ENCODE assay signal across 24 cellular contexts in genomic region chr15:73022156-73022555, GRCh38. TPM values are rescaled to one million over a fixed set of nuclear protein-coding genes. Genes with fewer than 3 reads are reported as not detected.
DNase-seq lines count a peak whose midpoint lies in the region; ATAC-seq and TF ChIP-seq lines count a peak whose summit lies in the region.
"Had no signal": no experiment of that assay in that cellular context is flagged by ENCODE, and none has a peak within 500 bp of the region (broad histone marks: within the 10 kb centered on the region; RNA-seq: fewer than 3 reads in every experiment).

No MANE protein-coding gene starts in this region.

- no peaks in the 10 kb centered on the region for H3K27me3 ChIP-seq in endocrine pancreas (ENCODE audit: control insufficient read depth, insufficient read depth, low read length)
- peaks cover 0 to 58% (median 44%) of the 10 kb centered on the region in 7 donors for H3K27me3 ChIP-seq in heart right ventricle
- H3K27me3 ChIP-seq: esophagus muscularis mucosa, testis had no signal

- no peak overlapping the region for H3K27ac ChIP-seq in heart right ventricle
- H3K27ac ChIP-seq: esophagus muscularis mucosa, KMS-11, testis had no signal

- DNase-seq in SK-N-DZ (ENCODE audit: low spot score) (peak; percentile 22), nephron progenitor cell (no peak), dedifferentiated amniotic fluid mesenchymal stem cell (ENCODE audit: extremely low spot score) (no peak), heart right ventricle (no peak), SHP77 treated with DMSO at 0.1 percent for 48 hours (lab: John Stamatoyannopoulos, UW) (no peak)
- DNase-seq in activated CD8-positive, alpha-beta T cell treated with anti-CD3 and anti-CD28 coated beads, Interleukin-2, amount 10 ng/mL, durations not matched to agents 7 days and 5 days = no peak
- DNase-seq: activated CD4-positive, alpha-beta T cell treated with anti-CD3 and anti-CD28 coated beads for 4 hours; activated naive CD4-positive, alpha-beta T cell treated with anti-CD3 and anti-CD28 coated beads for 36 hours; activated T-cell treated with anti-CD3 and anti-CD28 coated beads, Interleukin-2, amount 50 U/mL, for 72 hours; amniotic stem cell; CD4-positive, alpha-beta T cell; central memory CD4-positive, alpha-beta T cell; effector CD8-positive, alpha-beta T cell; HCEC 1CT; left cardiac atrium; mesendoderm; naive thymus-derived CD4-positive, alpha-beta T cell; NCI-H345; Right ventricle myocardium superior; testis had no signal

- CTCF ChIA-PET in activated CD8-positive, alpha-beta T cell treated with anti-CD3 and anti-CD28 coated beads, Interleukin-2, amount 10 ng/mL, durations not matched to agents 7 days and 5 days (lab: Charles Lee) = no interaction called here

- no peak overlapping the region for H3K4me3 Mint-ChIP-seq in nephron progenitor cell
- H3K4me3 Mint-ChIP-seq in activated CD8-positive, alpha-beta T cell treated with anti-CD3 and anti-CD28 coated beads, Interleukin-2, amount 10 ng/mL, durations not matched to agents 7 days and 5 days = no peak overlapping the region
- H3K4me3 Mint-ChIP-seq: activated naive CD4-positive, alpha-beta T cell treated with anti-CD3 and anti-CD28 coated beads for 36 hours; activated T-cell treated with anti-CD3 and anti-CD28 coated beads, Interleukin-2, amount 50 U/mL, for 72 hours; CD4-positive, alpha-beta T cell; naive thymus-derived CD4-positive, alpha-beta T cell; stimulated activated memory B cell treated with anti-CD40 and anti-IgM and Interleukin-4, amounts not matched to agents 10 μg/mL and 1 μg/mL and 100 μg/mL, for 72 hours had no signal

- H3K36me3 ChIP-seq in endocrine pancreas (ENCODE audit: control insufficient read depth, insufficient read depth, low read length) (no peaks in the 10 kb centered on the region), heart right ventricle (no peaks in the 10 kb centered on the region)
- H3K36me3 ChIP-seq: esophagus muscularis mucosa had no signal

- H3K9me3 Mint-ChIP-seq in nephron progenitor cell = no peaks in the 10 kb centered on the region
- no peaks in the 10 kb centered on the region for H3K9me3 Mint-ChIP-seq in activated CD8-positive, alpha-beta T cell treated with anti-CD3 and anti-CD28 coated beads, Interleukin-2, amount 10 ng/mL, durations not matched to agents 7 days and 5 days (ENCODE audit: insufficient read depth)
- H3K9me3 Mint-ChIP-seq: activated naive CD4-positive, alpha-beta T cell treated with anti-CD3 and anti-CD28 coated beads for 36 hours; activated T-cell treated with anti-CD3 and anti-CD28 coated beads, Interleukin-2, amount 50 U/mL, for 72 hours; CD4-positive, alpha-beta T cell; naive thymus-derived CD4-positive, alpha-beta T cell; stimulated activated memory B cell treated with anti-CD40 and anti-IgM and Interleukin-4, amounts not matched to agents 10 μg/mL and 1 μg/mL and 100 μg/mL, for 72 hours had no signal

- peaks cover 13% of the 10 kb centered on the region for H3K27me3 Mint-ChIP-seq in nephron progenitor cell (ENCODE audit: low read depth, poor library complexity)
- H3K27me3 Mint-ChIP-seq in activated CD8-positive, alpha-beta T cell treated with anti-CD3 and anti-CD28 coated beads, Interleukin-2, amount 10 ng/mL, durations not matched to agents 7 days and 5 days (ENCODE audit: low read depth) = peaks cover 26% of the 10 kb centered on the region

- peaks cover 27% of the 10 kb centered on the region for H3K4me1 Mint-ChIP-seq in nephron progenitor cell
- no peaks in the 10 kb centered on the region for H3K4me1 Mint-ChIP-seq in activated CD8-positive, alpha-beta T cell treated with anti-CD3 and anti-CD28 coated beads, Interleukin-2, amount 10 ng/mL, durations not matched to agents 7 days and 5 days (ENCODE audit: low read depth)
- H3K4me1 Mint-ChIP-seq: naive thymus-derived CD4-positive, alpha-beta T cell; stimulated activated memory B cell treated with anti-CD40 and anti-IgM and Interleukin-4, amounts not matched to agents 10 μg/mL and 1 μg/mL and 100 μg/mL, for 72 hours had no signal

- ATAC-seq in heart right ventricle = no peak
- no peak for ATAC-seq in activated CD8-positive, alpha-beta T cell treated with anti-CD3 and anti-CD28 coated beads, Interleukin-2, amount 10 ng/mL, durations not matched to agents 7 days and 5 days
- ATAC-seq: activated T-cell treated with anti-CD3 and anti-CD28 coated beads, Interleukin-2, amount 50 U/mL, for 72 hours; left cardiac atrium; naive thymus-derived CD4-positive, alpha-beta T cell; stimulated activated memory B cell treated with anti-CD40 and anti-IgM and Interleukin-4, amounts not matched to agents 10 μg/mL and 1 μg/mL and 100 μg/mL, for 72 hours had no signal

- intact Hi-C loops in heart right ventricle (cut with DNase I) = no loop called here

- peak overlapping the region; percentile 42 for H3K4me3 ChIP-seq in endocrine pancreas (ENCODE audit: control insufficient read depth, insufficient read depth, low read length)
- no peak overlapping the region for H3K4me3 ChIP-seq in heart right ventricle
- H3K4me3 ChIP-seq: esophagus muscularis mucosa, testis had no signal

- H3K27ac Mint-ChIP-seq in nephron progenitor cell = peak overlapping the region; percentile 5
- no peak overlapping the region for H3K27ac Mint-ChIP-seq in activated CD8-positive, alpha-beta T cell treated with anti-CD3 and anti-CD28 coated beads, Interleukin-2, amount 10 ng/mL, durations not matched to agents 7 days and 5 days
- H3K27ac Mint-ChIP-seq: activated naive CD4-positive, alpha-beta T cell treated with anti-CD3 and anti-CD28 coated beads for 36 hours; activated T-cell treated with anti-CD3 and anti-CD28 coated beads, Interleukin-2, amount 50 U/mL, for 72 hours; CD4-positive, alpha-beta T cell; naive thymus-derived CD4-positive, alpha-beta T cell; stimulated activated memory B cell treated with anti-CD40 and anti-IgM and Interleukin-4, amounts not matched to agents 10 μg/mL and 1 μg/mL and 100 μg/mL, for 72 hours had no signal

- no peak for TF ChIP-seq CTCF in nephron progenitor cell (IDR thresholded peaks at IDR 0.05)
- no peak for TF ChIP-seq CTCF in heart right ventricle (IDR thresholded peaks at IDR 0.05)

- 62 to 77% methylated on average over 5 of the region's 5 CpGs for WGBS in heart right ventricle, 2 donors

- POLR2A ChIA-PET in activated CD8-positive, alpha-beta T cell treated with anti-CD3 and anti-CD28 coated beads, Interleukin-2, amount 10 ng/mL, durations not matched to agents 7 days and 5 days (lab: Charles Lee) = no interaction called here

- no peak overlapping the region for H3K9ac ChIP-seq in endocrine pancreas (ENCODE audit: control insufficient read depth, insufficient read depth, low read length)
- H3K9ac ChIP-seq: KMS-11 had no signal

- H3K36me3 Mint-ChIP-seq in nephron progenitor cell (ENCODE audit: low read depth) = no peaks in the 10 kb centered on the region
- H3K36me3 Mint-ChIP-seq in activated CD8-positive, alpha-beta T cell treated with anti-CD3 and anti-CD28 coated beads, Interleukin-2, amount 10 ng/mL, durations not matched to agents 7 days and 5 days (ENCODE audit: low read depth) = no peaks in the 10 kb centered on the region
- H3K36me3 Mint-ChIP-seq: naive thymus-derived CD4-positive, alpha-beta T cell; stimulated activated memory B cell treated with anti-CD40 and anti-IgM and Interleukin-4, amounts not matched to agents 10 μg/mL and 1 μg/mL and 100 μg/mL, for 72 hours had no signal

- H3K4me1 ChIP-seq in endocrine pancreas (ENCODE audit: control insufficient read depth, insufficient read depth, low read length) (no peaks in the 10 kb centered on the region), heart right ventricle (no peaks in the 10 kb centered on the region)
- H3K4me1 ChIP-seq: testis had no signal

- H3K9me3 ChIP-seq in endocrine pancreas (ENCODE audit: control insufficient read depth, low read length) (no peaks in the 10 kb centered on the region), heart right ventricle (no peaks in the 10 kb centered on the region)
- H3K9me3 ChIP-seq: esophagus muscularis mucosa, testis had no signal

RNA-seq across cellular contexts. Expression of gene NEO1, which starts 30.1 kb away (rescaled TPM):
- polyA plus RNA-seq in SK-N-DZ (2014; cell fraction: cytosol; rRNA removed) = 13.8 and 15.6 TPM in 2 replicates
- polyA plus RNA-seq in SK-N-DZ (2014; cell fraction: nucleus; rRNA removed) = 7.7 and 20.0 TPM in 2 replicates
- total RNA-seq in heart right ventricle = 10 to 100 TPM in 9 of 10 donors, 1 to 10 TPM in 1; 8.7 to 16.9 (median 12.3) TPM
- polyA plus RNA-seq in heart right ventricle = 1 to 10 TPM; 3.4 to 4.7 TPM
- 1 to 10 TPM in 1 of 2 experiments, under 1 TPM in 1; 0.78 to 1.7 TPM for total RNA-seq in activated CD8-positive, alpha-beta T cell treated with anti-CD3 and anti-CD28 coated beads, Interleukin-2, amount 10 ng/mL, durations not matched to agents 7 days and 5 days
